8 cellular contexts compared by ENCODE assay signal in genomic region chr2:190649035-190649797, GRCh38. TPM values are rescaled to one million over a fixed set of nuclear protein-coding genes. Genes with fewer than 3 reads are reported as not detected.
A peak's percentile ranks its signal among the peaks of the same experiment; 100 is the strongest.
DNase-seq lines count a peak whose midpoint lies in the region; TF ChIP-seq lines count a peak whose summit lies in the region.

Gene NAB1, plus strand, starts transcription at chr2:190649083. Its CDS starts 10,094 bp downstream, at chr2:190659177.

- H3K9ac ChIP-seq in GM23248 (peak within 1 kb of the TSS; percentile 91), liver (ENCODE audit: low read depth in 1 of 2, low read length in 2 of 2) (peak within 1 kb of the TSS; percentile 50 to 93)

- no peaks in the 10 kb centered on the region for H3K36me3 ChIP-seq in GM06990 (ENCODE audit: control insufficient read depth, insufficient read depth, low read length)
- no peaks in the 10 kb centered on the region for H3K36me3 ChIP-seq in GM23248 (ENCODE audit: low read depth)
- no peaks in the 10 kb centered on the region for H3K36me3 ChIP-seq in liver (ENCODE audit: control insufficient read depth in 4 of 4, insufficient read depth in 3 of 4, low read depth in 1 of 4, low read length in 3 of 4)

- H3K9me3 ChIP-seq in GM23248 (ENCODE audit: low read depth) (no peaks in the 10 kb centered on the region), liver (ENCODE audit: control insufficient read depth in 4 of 4, low read length in 3 of 4) (no peaks in the 10 kb centered on the region)

- H3K27me3 ChIP-seq in GM06990 (replicated peaks; ENCODE audit: control insufficient read depth, insufficient read depth, low read length) (no peaks in the 10 kb centered on the region), GM23248 (replicated peaks; ENCODE audit: insufficient read depth) (no peaks in the 10 kb centered on the region), liver (ENCODE audit: control insufficient read depth in 4 of 4, insufficient read depth in 4 of 4, low read length in 3 of 4) (no peaks in the 10 kb centered on the region)

- H3K27ac ChIP-seq in GM23248: peak within 1 kb of the TSS; percentile 84
- H3K27ac ChIP-seq in liver (ENCODE audit: low read depth in 1 of 2, low read length in 2 of 2): peak within 1 kb of the TSS; percentile 97

- H3K4me3 ChIP-seq in GM06990 (replicated peaks; ENCODE audit: low read depth, low read length) (peak within 1 kb of the TSS; percentile 90), GM23248 (peak within 1 kb of the TSS; percentile 90), liver (ENCODE audit: low read depth in 1 of 3, low read length in 3 of 3) (peak within 1 kb of the TSS; percentile 82 to 91 (median 90))

- H3K4me1 Mint-ChIP-seq in chondrocyte (ENCODE audit: low read depth): peaks cover 51% of the 10 kb centered on the region

- peak within 1 kb of the TSS; percentile 87 for H3K27ac Mint-ChIP-seq in chondrocyte (ENCODE audit: unreplicated experiment)

- peak within 1 kb of the TSS; percentile 89 for H3K4me3 Mint-ChIP-seq in chondrocyte (ENCODE audit: unreplicated experiment)

- no peaks in the 10 kb centered on the region for H3K9me2 ChIP-seq in GM23248 (ENCODE audit: insufficient read depth)

- no peak for TF ChIP-seq CTCF in GM06990 (IDR thresholded peaks at IDR 0.05; ENCODE audit: insufficient read depth, low read length, poor library complexity, severe bottlenecking)
- TF ChIP-seq CTCF in chondrocyte (IDR thresholded peaks at IDR 0.05): no peak
- no peak for TF ChIP-seq CTCF in liver (IDR thresholded peaks at IDR 0.05; ENCODE audit: low read depth, low read length, missing input control)

- H3K4me2 ChIP-seq in GM23248 (ENCODE audit: unreplicated experiment): peak within 1 kb of the TSS; percentile 93

- H2AFZ ChIP-seq in GM23248: peak within 1 kb of the TSS; percentile 83

- peaks cover 45% of the 10 kb centered on the region for H3K79me2 ChIP-seq in GM23248 (ENCODE audit: insufficient read depth)

- H3K4me1 ChIP-seq in GM23248 (ENCODE audit: insufficient read depth): peaks cover 47% of the 10 kb centered on the region
- peaks cover 3 to 21% (median 6%) of the 10 kb centered on the region in 4 donors for H3K4me1 ChIP-seq in liver (ENCODE audit: control insufficient read depth in 4 of 4, insufficient read depth in 4 of 4, low read length in 3 of 4)

- H3K9me3 Mint-ChIP-seq in chondrocyte (ENCODE audit: low read depth): no peaks in the 10 kb centered on the region

- no peaks in the 10 kb centered on the region for H3K36me3 Mint-ChIP-seq in chondrocyte (ENCODE audit: low read depth)

- TF ChIP-seq RAD21 in liver (IDR thresholded peaks at IDR 0.05): peak in 1 of 2 donors; percentile 2

- no peaks in the 10 kb centered on the region for H4K20me1 ChIP-seq in GM23248 (ENCODE audit: insufficient read depth)

- peaks cover 30% of the 10 kb centered on the region for H3F3A ChIP-seq in GM23248 (ENCODE audit: insufficient read depth)

- DNase-seq in GM06990 (ENCODE audit: extremely low read depth, insufficient read length) (peak; percentile 76), GM23248 (peak; percentile 74), M059J (ENCODE audit: low read depth) (peak; percentile 43), chondrocyte (ENCODE audit: low spot score) (peak; percentile 93), GOT3 (lab: John Stamatoyannopoulos, UW) (no peak)
- DNase-seq in activated CD4-positive, CD25-positive, alpha-beta regulatory T cell treated with anti-CD3 and anti-CD28 coated beads, Interleukin-2, amount 50 U/mL, for 72 hours: peak; percentile 73
- DNase-seq in stimulated activated CD4-positive, alpha-beta T cell treated with anti-CD3 and anti-CD28 coated beads, Interleukin-4, amount 100 ng/mL, for 4 hours: peak; percentile 58 to 82

- no peaks in the 10 kb centered on the region for H3K27me3 Mint-ChIP-seq in chondrocyte (ENCODE audit: low read depth)

- 0% methylated on average over 45 to 68 of the region's 95 CpGs for WGBS in GM23248 (ENCODE audit: low coverage in 1 of 2, low lambda C conversion rate in 2 of 2, missing lambda C conversion rate in 2 of 2), 2 experiments
- WGBS in liver: under 1% methylated on average over 95 of the region's 95 CpGs

- in situ Hi-C loops in GM23248 (cut with MboI): no loop called here

TF ChIP-seq in liver, 16 proteins besides CTCF, POLR2A, EP300 and RAD21:
- peak; percentile 8 for TF ChIP-seq FOXA2 (IDR thresholded peaks at IDR 0.05)
- no peak for TF ChIP-seq JUND (IDR thresholded peaks at IDR 0.05)
- TF ChIP-seq SP1 (IDR thresholded peaks at IDR 0.05): no peak

RNA-seq across cellular contexts. Expression of gene NAB1, which starts in this region (rescaled TPM):
- 44.1 and 48.3 TPM in 2 replicates for total RNA-seq in GM23248 (2014; rRNA removed; shearing (Covaris generic))
- polyA plus RNA-seq in GM23248 (2016; fragmentation: Nextera tagmentation; extraction: Ambion mirVana): 13.0 TPM in 2 replicates
- 24.1 and 32.1 TPM in 2 replicates for total RNA-seq in M059J (2014; rRNA removed; shearing (Covaris generic))
- total RNA-seq in chondrocyte: 44.2 to 69.3 TPM (median 49.8 TPM) in 3 replicates
- total RNA-seq in liver: 10 to 100 TPM; 26.6 to 31.0 TPM
- 10 to 100 TPM in 1 of 2 donors, 1 to 10 TPM in 1; 5.8 to 10.9 TPM for polyA plus RNA-seq in liver
